ENCODE assay signal across 15 cellular contexts in genomic region chr17:9072626-9073339, GRCh38. TPM values are rescaled to one million over a fixed set of nuclear protein-coding genes. Genes with fewer than 3 reads are reported as not detected.
DNase-seq lines count a peak whose midpoint lies in the region; ATAC-seq and TF ChIP-seq lines count a peak whose summit lies in the region.
"Had no signal": no experiment of that assay in that cellular context is flagged by ENCODE, and none has a peak within 500 bp of the region (broad histone marks: within the 10 kb centered on the region; RNA-seq: fewer than 3 reads in every experiment).

No MANE protein-coding gene starts in this region.

- no peak overlapping the region for H3K9ac ChIP-seq in MM.1S (ENCODE audit: low read length)

- peaks cover 2% of the 10 kb centered on the region for H3K27me3 Mint-ChIP-seq in activated CD4-positive, alpha-beta T cell treated with anti-CD3 and anti-CD28 coated beads for 36 hours

- H3K27ac Mint-ChIP-seq in activated CD4-positive, alpha-beta T cell treated with anti-CD3 and anti-CD28 coated beads for 36 hours: no peak overlapping the region
- H3K27ac Mint-ChIP-seq: activated T-helper 17 cell treated with anti-CD3 and anti-CD28 coated beads, Interleukin-2, amount 50 U/mL, for 72 hours; CD8-positive, alpha-beta T cell; stimulated activated naive B cell treated with anti-CD40 and anti-IgM and Interleukin-4, amounts not matched to agents 10 μg/mL and 1 μg/mL and 100 μg/mL, for 72 hours had no signal

- POLR2A ChIA-PET in activated CD4-positive, alpha-beta T cell treated with anti-CD3 and anti-CD28 coated beads for 36 hours (lab: Charles Lee): interaction anchor here (0.6 kb wide), 1 partner anchor 10 kb away, joined by 5 read pairs; no protein-coding TSS in a partner anchor

- WGBS in urinary bladder: 42% methylated on average over 19 of the region's 19 CpGs

- no peaks in the 10 kb centered on the region for H3K36me3 Mint-ChIP-seq in activated CD4-positive, alpha-beta T cell treated with anti-CD3 and anti-CD28 coated beads for 36 hours (ENCODE audit: low read depth)
- H3K36me3 Mint-ChIP-seq: CD8-positive, alpha-beta T cell; stimulated activated naive B cell treated with anti-CD40 and anti-IgM and Interleukin-4, amounts not matched to agents 10 μg/mL and 1 μg/mL and 100 μg/mL, for 72 hours had no signal

- peak; percentile 1 for DNase-seq in astrocyte of the spinal cord (ENCODE audit: low read depth, low spot score)
- peak; percentile 89 for DNase-seq in left cardiac atrium
- DNase-seq in omental fat pad (ENCODE audit: low spot score): no peak
- DNase-seq in kidney tubule cell (ENCODE audit: low spot score): no peak
- no peak for DNase-seq in activated CD4-positive, alpha-beta T cell treated with anti-CD3 and anti-CD28 coated beads for 36 hours
- DNase-seq in MM.1S: no peak
- DNase-seq: activated CD4-positive, alpha-beta T cell treated with anti-CD3 and anti-CD28 coated beads, Interleukin-2, amount 50 U/mL, for 1 hour; brain microvascular endothelial cell; CD8-positive, alpha-beta T cell; MV-4-11; stimulated activated CD4-positive, alpha-beta T cell treated with anti-CD3 and anti-CD28 coated beads, Interleukin-2, amount 100 ng/mL, for 24 hours; stimulated activated naive B cell treated with anti-CD40 and anti-IgM and Interleukin-4, amounts not matched to agents 10 μg/mL and 1 μg/mL and 100 μg/mL, for 72 hours had no signal

- no peaks in the 10 kb centered on the region for H4K20me1 ChIP-seq in MM.1S (ENCODE audit: insufficient read depth, low read length)

- H3K27ac ChIP-seq in urinary bladder (ENCODE audit: low read depth) (peak overlapping the region; percentile 26), MM.1S (ENCODE audit: low read length) (no peak overlapping the region)
- H3K27ac ChIP-seq: brain microvascular endothelial cell, epithelial cell of prostate had no signal

- CTCF ChIA-PET in activated CD4-positive, alpha-beta T cell treated with anti-CD3 and anti-CD28 coated beads for 36 hours (lab: Charles Lee): interaction anchor here (1.3 kb wide), 1 partner anchor 220 kb away, joined by 4 read pairs; no protein-coding TSS in a partner anchor

- in situ Hi-C loops in astrocyte of the spinal cord (cut with HindIII; ENCODE audit: low sequenced_read_pairs): no loop called here

- ATAC-seq in left cardiac atrium (peak; percentile 58 to 63), omental fat pad (ENCODE audit: low FRiP score) (peak; percentile 42)
- ATAC-seq in activated CD4-positive, alpha-beta T cell treated with anti-CD3 and anti-CD28 coated beads for 36 hours: no peak
- ATAC-seq: activated T-helper 17 cell treated with anti-CD3 and anti-CD28 coated beads, Interleukin-2, amount 50 U/mL, for 72 hours; CD8-positive, alpha-beta T cell; stimulated activated naive B cell treated with anti-CD40 and anti-IgM and Interleukin-4, amounts not matched to agents 10 μg/mL and 1 μg/mL and 100 μg/mL, for 72 hours had no signal

- H3K9me3 ChIP-seq in MM.1S (replicated peaks; ENCODE audit: insufficient read depth, low read length): no peaks in the 10 kb centered on the region

- no peak overlapping the region for H3K4me3 Mint-ChIP-seq in activated CD4-positive, alpha-beta T cell treated with anti-CD3 and anti-CD28 coated beads for 36 hours
- H3K4me3 Mint-ChIP-seq: activated T-helper 17 cell treated with anti-CD3 and anti-CD28 coated beads, Interleukin-2, amount 50 U/mL, for 72 hours; CD8-positive, alpha-beta T cell; stimulated activated naive B cell treated with anti-CD40 and anti-IgM and Interleukin-4, amounts not matched to agents 10 μg/mL and 1 μg/mL and 100 μg/mL, for 72 hours had no signal

- intact Hi-C loops in left cardiac atrium (cut with DNase I): no loop called here
- intact Hi-C loops in activated CD4-positive, alpha-beta T cell treated with anti-CD3 and anti-CD28 coated beads for 36 hours (cut with DNase I, micrococcal nuclease): no loop called here

- TF ChIP-seq CTCF in astrocyte of the spinal cord (IDR thresholded peaks at IDR 0.05; ENCODE audit: low read depth, low read length): no peak
- no peak for TF ChIP-seq CTCF in omental fat pad (IDR thresholded peaks at IDR 0.05)
- no peak for TF ChIP-seq CTCF in MM.1S (IDR thresholded peaks at IDR 0.05; ENCODE audit: low read length)

- H3K4me2 ChIP-seq in MM.1S (ENCODE audit: low read depth, low read length): no peak overlapping the region

- no peaks in the 10 kb centered on the region for H3F3A ChIP-seq in MM.1S (ENCODE audit: insufficient read depth, low read length)

- peaks cover 49% of the 10 kb centered on the region for H3K27me3 ChIP-seq in MM.1S (replicated peaks; ENCODE audit: insufficient read depth, low read length)
- H3K27me3 ChIP-seq: brain microvascular endothelial cell had no signal

- no peaks in the 10 kb centered on the region for H3K4me1 Mint-ChIP-seq in activated CD4-positive, alpha-beta T cell treated with anti-CD3 and anti-CD28 coated beads for 36 hours
- H3K4me1 Mint-ChIP-seq: activated T-helper 17 cell treated with anti-CD3 and anti-CD28 coated beads, Interleukin-2, amount 50 U/mL, for 72 hours; stimulated activated naive B cell treated with anti-CD40 and anti-IgM and Interleukin-4, amounts not matched to agents 10 μg/mL and 1 μg/mL and 100 μg/mL, for 72 hours had no signal

- H3K36me3 ChIP-seq in urinary bladder (ENCODE audit: insufficient read depth) (no peaks in the 10 kb centered on the region), MM.1S (replicated peaks; ENCODE audit: insufficient read depth, low read length) (no peaks in the 10 kb centered on the region)
- H3K36me3 ChIP-seq: brain microvascular endothelial cell had no signal

- no peak overlapping the region for H2AFZ ChIP-seq in MM.1S (ENCODE audit: low read length)

- no peaks in the 10 kb centered on the region for H3K9me3 Mint-ChIP-seq in activated CD4-positive, alpha-beta T cell treated with anti-CD3 and anti-CD28 coated beads for 36 hours (ENCODE audit: low read depth)
- H3K9me3 Mint-ChIP-seq: activated T-helper 17 cell treated with anti-CD3 and anti-CD28 coated beads, Interleukin-2, amount 50 U/mL, for 72 hours; CD8-positive, alpha-beta T cell; stimulated activated naive B cell treated with anti-CD40 and anti-IgM and Interleukin-4, amounts not matched to agents 10 μg/mL and 1 μg/mL and 100 μg/mL, for 72 hours had no signal

- H3K79me2 ChIP-seq in MM.1S (ENCODE audit: low read length): no peaks in the 10 kb centered on the region

- H3K4me3 ChIP-seq in astrocyte of the spinal cord (ENCODE audit: low read depth, low read length) (no peak overlapping the region), urinary bladder (ENCODE audit: low read depth, low read length) (no peak overlapping the region), MM.1S (ENCODE audit: low read length) (no peak overlapping the region)

- H3K9me2 ChIP-seq in MM.1S (replicated peaks; ENCODE audit: insufficient read depth, low read length): no peaks in the 10 kb centered on the region

- H3K4me1 ChIP-seq in urinary bladder (ENCODE audit: insufficient read depth): no peaks in the 10 kb centered on the region
- H3K4me1 ChIP-seq in MM.1S (ENCODE audit: low read length): no peaks in the 10 kb centered on the region

RNA-seq across cellular contexts. Expression of gene NTN1, which starts 51.5 kb away (rescaled TPM):
- 100 to 1,000 TPM in 1 of 2 donors, 10 to 100 TPM in 1; 99.9 to 167 TPM for total RNA-seq in left cardiac atrium
- 1 to 10 TPM in 3 of 4 donors, under 1 TPM in 1; 0.69 to 7.3 (median 2.5) TPM for total RNA-seq in omental fat pad
- 9.7 TPM for total RNA-seq in urinary bladder
- 23.9 TPM for polyA plus RNA-seq in urinary bladder
- under 1 TPM; 0.60 to 0.71 TPM for total RNA-seq in activated CD4-positive, alpha-beta T cell treated with anti-CD3 and anti-CD28 coated beads for 36 hours

Comparison
In these comparisons a context has a peak if more than half of its experiments do, and no peak if none do; other contexts are left out.
1. DNase-seq: peak in astrocyte of the spinal cord (single experiment) and left cardiac atrium (single experiment); none in omental fat pad (single experiment), kidney tubule cell (single experiment), activated CD4-positive, alpha-beta T cell treated with anti-CD3 and anti-CD28 coated beads for 36 hours (single experiment) and MM.1S (single experiment).